ENCODE assay signal across 24 cellular contexts in genomic region chr2:128838244-128838643, GRCh38.
A peak's percentile ranks its signal among the peaks of the same experiment; 100 is the strongest.
DNase-seq lines count a peak whose midpoint lies in the region; ATAC-seq, FAIRE-seq and TF ChIP-seq lines count a peak whose summit lies in the region.
"Had no signal": no experiment of that assay in that cellular context is flagged by ENCODE, and none has a peak within 500 bp of the region (broad histone marks: within the 10 kb centered on the region; RNA-seq: fewer than 3 reads in every experiment).

No MANE protein-coding gene starts in this region.

- H3K4me1 Mint-ChIP-seq in astrocyte (ENCODE audit: low read depth, unreplicated experiment) = no peaks in the 10 kb centered on the region
- H3K4me1 Mint-ChIP-seq in endodermal cell = peaks cover 5% of the 10 kb centered on the region
- H3K4me1 Mint-ChIP-seq: CD14-positive monocyte; CD8-positive, alpha-beta memory T cell had no signal

- no peak for ATAC-seq in HG02642 (IDR thresholded peaks at IDR 0.05; ENCODE audit: poor library complexity, unreplicated experiment)
- ATAC-seq: A549, GM23338, HCT116 had no signal

- peaks cover 6% of the 10 kb centered on the region for H3K9me3 ChIP-seq in astrocyte (ENCODE audit: insufficient read depth, low read depth, low read length)
- H3K9me3 ChIP-seq in endodermal cell (ENCODE audit: control insufficient read depth, low read length) = no peaks in the 10 kb centered on the region
- H3K9me3 ChIP-seq: A549; BE2C; BLaER1 treated with 17β-estradiol and CSF1 and Interleukin-3, amounts not matched to agents 10 nM and 100 nM had no signal

- H2AFZ ChIP-seq in astrocyte (ENCODE audit: low read depth, low read length) = no peak overlapping the region
- H2AFZ ChIP-seq: GM23338 had no signal

- H3K4me1 ChIP-seq in astrocyte (ENCODE audit: insufficient read depth, low read length) (no peaks in the 10 kb centered on the region), endodermal cell (ENCODE audit: control insufficient read depth, insufficient read depth, low read length) (no peaks in the 10 kb centered on the region)
- H3K4me1 ChIP-seq: A549; BE2C; BLaER1 treated with 17β-estradiol and CSF1 and Interleukin-3, amounts not matched to agents 10 nM and 100 nM had no signal

- H3K36me3 Mint-ChIP-seq in astrocyte (ENCODE audit: low read depth, unreplicated experiment) (no peaks in the 10 kb centered on the region), endodermal cell (ENCODE audit: low read depth) (no peaks in the 10 kb centered on the region)
- H3K36me3 Mint-ChIP-seq: CD14-positive monocyte; CD8-positive, alpha-beta memory T cell had no signal

- no peak overlapping the region for H3K4me2 ChIP-seq in astrocyte (ENCODE audit: low read length)
- H3K4me2 ChIP-seq: A549; BLaER1 treated with 17β-estradiol and CSF1 and Interleukin-3, amounts not matched to agents 10 nM and 100 nM; GM23338 had no signal

- no peak overlapping the region for H3K27ac ChIP-seq in astrocyte (ENCODE audit: low read depth, low read length)
- H3K27ac ChIP-seq in endodermal cell (ENCODE audit: low read depth, low read length) = no peak overlapping the region
- H3K27ac ChIP-seq: A549; BLaER1 treated with 17β-estradiol and CSF1 and Interleukin-3, amounts not matched to agents 10 nM and 100 nM had no signal

- H3K36me3 ChIP-seq in astrocyte (ENCODE audit: insufficient read depth, low read length) (no peaks in the 10 kb centered on the region), endodermal cell (ENCODE audit: control insufficient read depth, insufficient read depth, low read length) (no peaks in the 10 kb centered on the region)
- H3K36me3 ChIP-seq: BE2C; BLaER1 treated with 17β-estradiol and CSF1 and Interleukin-3, amounts not matched to agents 10 nM and 100 nM had no signal

- H3K27ac Mint-ChIP-seq in astrocyte (ENCODE audit: unreplicated experiment) (peak overlapping the region; percentile 73), endodermal cell (peak overlapping the region; percentile 15)
- H3K27ac Mint-ChIP-seq: CD14-positive monocyte; CD4-positive, alpha-beta T cell; CD8-positive, alpha-beta memory T cell; GM23338 had no signal

- WGBS in endodermal cell (ENCODE audit: insufficient coverage in 1 of 2, insufficient read length in 1 of 2), 2 experiments = 88 to 96% methylated on average over 3 to 5 of the region's 5 CpGs

- H3K4me3 Mint-ChIP-seq in astrocyte (ENCODE audit: unreplicated experiment) = no peak overlapping the region
- no peak overlapping the region for H3K4me3 Mint-ChIP-seq in endodermal cell
- H3K4me3 Mint-ChIP-seq: CD14-positive monocyte; CD4-positive, alpha-beta T cell; CD8-positive, alpha-beta memory T cell; GM23338; H9 had no signal

- H3K9ac ChIP-seq in astrocyte (ENCODE audit: low read length) = no peak overlapping the region
- H3K9ac ChIP-seq in endodermal cell (ENCODE audit: extremely low read depth, low read length, poor library complexity, severe bottlenecking) = no peak overlapping the region
- H3K9ac ChIP-seq: BLaER1 treated with 17β-estradiol and CSF1 and Interleukin-3, amounts not matched to agents 10 nM and 100 nM had no signal

- peaks cover 4% of the 10 kb centered on the region for H3K9me3 Mint-ChIP-seq in astrocyte (ENCODE audit: unreplicated experiment)
- no peaks in the 10 kb centered on the region for H3K9me3 Mint-ChIP-seq in endodermal cell
- H3K9me3 Mint-ChIP-seq: CD4-positive, alpha-beta T cell; CD8-positive, alpha-beta memory T cell; H9 had no signal

- H3K4me3 ChIP-seq in astrocyte (ENCODE audit: insufficient read depth, low read depth, low read length) = no peak overlapping the region
- no peak overlapping the region for H3K4me3 ChIP-seq in endodermal cell (ENCODE audit: low read length)
- H3K4me3 ChIP-seq: A549; BLaER1 treated with 17β-estradiol and CSF1 and Interleukin-3, amounts not matched to agents 10 nM and 100 nM; GM23338 had no signal

- no peaks in the 10 kb centered on the region for H4K20me1 ChIP-seq in astrocyte (ENCODE audit: insufficient read depth, low read length)
- H4K20me1 ChIP-seq: BLaER1 treated with 17β-estradiol and CSF1 and Interleukin-3, amounts not matched to agents 10 nM and 100 nM had no signal

- H3K27me3 Mint-ChIP-seq in astrocyte (ENCODE audit: low read depth, unreplicated experiment) = peaks cover 43% of the 10 kb centered on the region
- no peaks in the 10 kb centered on the region for H3K27me3 Mint-ChIP-seq in endodermal cell (ENCODE audit: insufficient read depth)
- H3K27me3 Mint-ChIP-seq: CD4-positive, alpha-beta T cell had no signal

- FAIRE-seq in astrocyte (lab: Jason Lieb, UNC) = no peak
- FAIRE-seq: A549, D721Med, GM12891, GM18507 had no signal

- DNase-seq in astrocyte (ENCODE audit: low read depth) = no peak
- DNase-seq in endodermal cell = no peak
- peak; percentile 30 for DNase-seq in mesenteric fat pad (ENCODE audit: low spot score)
- DNase-seq in midbrain (lab: John Stamatoyannopoulos, UW) = no peak
- DNase-seq in activated naive CD4-positive, alpha-beta T cell treated with anti-CD3 and anti-CD28 coated beads, Interleukin-2, amount 50 U/mL, for 16 hours = no peak
- DNase-seq: 8988T; ACHN; AML-193; BE2C; CD4-positive, alpha-beta T cell; CD8-positive, alpha-beta memory T cell; DMS 273 treated with DMSO at 0.1 percent for 48 hours; EL; GF-D8; H9 had no signal

- H3K79me2 ChIP-seq in astrocyte (ENCODE audit: insufficient read depth, low read length) = no peaks in the 10 kb centered on the region

- TF ChIP-seq CTCF in astrocyte (IDR thresholded peaks at IDR 0.05; ENCODE audit: insufficient read depth, low read depth, low read length) (no peak), endodermal cell (conservative IDR thresholded peaks at IDR 0.05) (no peak)

- H3K27me3 ChIP-seq in astrocyte (ENCODE audit: insufficient read depth, low read length) (no peaks in the 10 kb centered on the region), endodermal cell (ENCODE audit: control insufficient read depth, insufficient read depth, low read length, poor library complexity, severe bottlenecking) (no peaks in the 10 kb centered on the region)
- H3K27me3 ChIP-seq: BE2C; BLaER1 treated with 17β-estradiol and CSF1 and Interleukin-3, amounts not matched to agents 10 nM and 100 nM had no signal
